ENCODE assay signal across 21 cellular contexts in genomic region chr7:108529341-108529740, GRCh38.
DNase-seq lines count a peak whose midpoint lies in the region; ATAC-seq and TF ChIP-seq lines count a peak whose summit lies in the region.
"Had no signal": no experiment of that assay in that cellular context is flagged by ENCODE, and none has a peak within 500 bp of the region (broad histone marks: within the 10 kb centered on the region; RNA-seq: fewer than 3 reads in every experiment).

No MANE protein-coding gene starts in this region.

- TF ChIP-seq CTCF in retinal pigment epithelial cell (conservative IDR thresholded peaks at IDR 0.05; ENCODE audit: low read depth, low read length) = no peak

- DNase-seq in NCI-H1436 (lab: John Stamatoyannopoulos, UW) (peak; percentile 18), NCI-H1436 treated with DMSO at 0.1 percent for 48 hours (lab: John Stamatoyannopoulos, UW) (no peak), NCI-H2196 (lab: John Stamatoyannopoulos, UW; ENCODE audit: unreplicated experiment) (peak; percentile 66), islet precursor cell (peak; percentile 66), retinal pigment epithelial cell (ENCODE audit: low read depth) (peak; percentile 35), hepatic stellate cell (ENCODE audit: low spot score) (no peak), LoVo (ENCODE audit: low spot score) (no peak)
- DNase-seq: activated CD4-positive, alpha-beta T cell treated with anti-CD3 and anti-CD28 coated beads for 1 hour; activated T-cell treated with anti-CD3 and anti-CD28 coated beads, Interleukin-2, amount 50 U/mL, for 72 hours; DMS53; head of caudate nucleus; immature natural killer cell; KG1; naive thymus-derived CD4-positive, alpha-beta T cell; NCI-H1092; NCI-H226; spleen; T1000; uterus had no signal

- peak overlapping the region; percentile 16 for H3K4me3 ChIP-seq in retinal pigment epithelial cell (ENCODE audit: low read length)
- H3K4me3 ChIP-seq: A549, spleen, uterus had no signal

- no peak for ATAC-seq in GM18870 (IDR thresholded peaks at IDR 0.05; ENCODE audit: unreplicated experiment)
- ATAC-seq: A549; activated T-cell treated with anti-CD3 and anti-CD28 coated beads, Interleukin-2, amount 50 U/mL, for 72 hours; naive thymus-derived CD4-positive, alpha-beta T cell had no signal

Comparison
In these comparisons a context has a peak if more than half of its experiments do, and no peak if none do; other contexts are left out.
1. DNase-seq: peak in NCI-H1436 (single experiment), NCI-H2196 (single experiment), islet precursor cell (single experiment) and retinal pigment epithelial cell (single experiment); none in NCI-H1436 treated with DMSO at 0.1 percent for 48 hours (single experiment), hepatic stellate cell (single experiment) and LoVo (single experiment).